16 cellular contexts compared by ENCODE assay signal in genomic region chr19:4144666-4145261, GRCh38. TPM values are rescaled to one million over a fixed set of nuclear protein-coding genes. Genes with fewer than 3 reads are reported as not detected.
DNase-seq lines count a peak whose midpoint lies in the region; FAIRE-seq and TF ChIP-seq lines count a peak whose summit lies in the region.
"Had no signal": no experiment of that assay in that cellular context is flagged by ENCODE, and none has a peak within 500 bp of the region (broad histone marks: within the 10 kb centered on the region; RNA-seq: fewer than 3 reads in every experiment).

No MANE protein-coding gene starts in this region.

- DNase-seq in H4 (ENCODE audit: low spot score) (peak; percentile 63), RCC 7860 (ENCODE audit: low spot score) (peak; percentile 53), fibroblast of mammary gland (ENCODE audit: low read depth) (peak; percentile 63), stromal cell of bone marrow (ENCODE audit: low read depth) (peak; percentile 67), GDM1 (lab: John Stamatoyannopoulos, UW) (no peak), SKM-1 (lab: John Stamatoyannopoulos, UW; ENCODE audit: unreplicated experiment) (no peak), 8988T (no peak), NCI-H446 (lab: John Stamatoyannopoulos, UW) (no peak)
- DNase-seq: activated CD4-positive, alpha-beta memory T cell treated with anti-CD3 and anti-CD28 coated beads, Interleukin-2, amount 10 ng/mL, durations not matched to agents 7 days and 5 days; COR-L47; T-helper 1 cell had no signal

- no peak for FAIRE-seq in RCC 7860 (lab: Jason Lieb, UNC)

- TF ChIP-seq CTCF in fibroblast of mammary gland (conservative IDR thresholded peaks at IDR 0.05; ENCODE audit: control insufficient read depth, insufficient read depth, low read depth, low read length) = no peak

- no peak overlapping the region for H3K4me3 ChIP-seq in fibroblast of mammary gland (ENCODE audit: control insufficient read depth, low read depth, low read length)
- H3K4me3 ChIP-seq: thoracic aorta had no signal

RNA-seq across cellular contexts. Expression of gene CREB3L3, which starts 8.7 kb away (rescaled TPM):
- not detected in 2 replicates for total RNA-seq in H4 (2014; rRNA removed; shearing (Covaris generic))
- total RNA-seq: chondrocyte, foreskin keratinocyte, neural crest cell, skeletal muscle tissue, thoracic aorta had no signal

RNA-seq across cellular contexts. Expression of gene MAP2K2, which starts 20.8 kb away (rescaled TPM):
- 79.8 and 84.3 TPM in 2 replicates for total RNA-seq in H4 (2014; rRNA removed; shearing (Covaris generic))

RNA-seq across cellular contexts. Expression of gene SIRT6, which starts 37.6 kb away (rescaled TPM):
- total RNA-seq in H4 (2014; rRNA removed; shearing (Covaris generic)) = 7.6 and 14.3 TPM in 2 replicates

RNA-seq across cellular contexts. Expression of gene ANKRD24, which starts 37.7 kb away (rescaled TPM):
- 0.12 TPM in 1 of 2 replicates, not detected in the other for total RNA-seq in H4 (2014; rRNA removed; shearing (Covaris generic))
- total RNA-seq: skeletal muscle tissue had no signal

Comparison
In these comparisons a context has a peak if more than half of its experiments do, and no peak if none do; other contexts are left out.
1. DNase-seq: peak in H4 (single experiment), RCC 7860 (single experiment), fibroblast of mammary gland (single experiment) and stromal cell of bone marrow (single experiment); none in GDM1 (single experiment), SKM-1 (single experiment), 8988T (single experiment) and NCI-H446 (0 of 2).